15 cellular contexts compared by ENCODE assay signal in the genomic region with DNA sequence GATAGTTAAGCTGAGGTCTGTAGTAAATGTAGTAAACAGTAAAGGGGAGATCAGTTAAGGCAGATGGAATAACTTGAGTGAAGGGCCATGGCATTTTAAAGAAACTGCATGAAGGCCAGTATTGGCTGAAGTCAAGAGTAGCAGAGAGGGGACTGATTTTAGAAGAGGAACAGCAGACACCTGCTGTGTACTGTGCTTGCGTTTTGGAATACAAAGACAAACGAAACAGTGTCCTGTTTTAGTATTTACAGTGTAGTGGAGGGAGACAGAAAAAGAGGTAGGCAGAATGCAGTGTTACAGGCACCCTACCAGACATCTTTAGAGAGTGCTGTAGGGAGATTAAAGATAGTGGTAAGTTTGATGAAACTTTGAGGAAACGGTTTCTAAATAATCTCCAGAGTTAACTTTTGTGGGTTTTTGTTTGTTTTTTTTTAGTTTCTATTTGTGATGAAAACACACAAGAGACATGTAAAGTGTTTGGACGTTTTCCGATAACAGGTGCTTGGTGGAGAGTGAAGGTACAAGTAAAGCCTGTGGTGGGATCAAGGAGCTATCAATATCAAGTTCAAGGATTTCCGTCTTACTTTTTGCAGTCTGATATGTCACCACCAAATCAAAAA. TPM values are rescaled to one million over a fixed set of nuclear protein-coding genes. Genes with fewer than 3 reads are reported as not detected.
DNase-seq lines count a peak whose midpoint lies in the region; ATAC-seq and TF ChIP-seq lines count a peak whose summit lies in the region.
"Had no signal": no experiment of that assay in that cellular context is flagged by ENCODE, and none has a peak within 500 bp of the region (broad histone marks: within the 10 kb centered on the region; RNA-seq: fewer than 3 reads in every experiment).

No MANE protein-coding gene starts in this region.

- H3K4me2 ChIP-seq in OCI-LY1 (ENCODE audit: low read length): peak overlapping the region; percentile 70

- H3F3A ChIP-seq in OCI-LY1 (ENCODE audit: insufficient read depth, low read length): no peaks in the 10 kb centered on the region; the same call in 1 of the 2 replicates

- H3K36me3 ChIP-seq in OCI-LY1 (ENCODE audit: insufficient read depth, low read length): peaks cover 9% of the 10 kb centered on the region; the same call in 1 of the 2 replicates
- H3K36me3 ChIP-seq: Peyer's patch had no signal

- no peak for ATAC-seq in activated CD8-positive, alpha-beta memory T cell treated with anti-CD3 and anti-CD28 coated beads, Interleukin-2, amount 10 ng/mL, durations not matched to agents 7 days and 5 days
- peak; percentile 11 for ATAC-seq in central memory CD8-positive, alpha-beta T cell (replicated peaks; ENCODE audit: extremely low read depth, poor library complexity, severe bottlenecking)
- no peak for ATAC-seq in stimulated activated memory B cell treated with anti-CD40 and anti-IgM and Interleukin-4, amounts not matched to agents 10 μg/mL and 1 μg/mL and 100 μg/mL, for 72 hours
- ATAC-seq: gastroesophageal sphincter, left cardiac atrium had no signal

- peaks cover 52% of the 10 kb centered on the region for H3K36me3 Mint-ChIP-seq in activated CD8-positive, alpha-beta memory T cell treated with anti-CD3 and anti-CD28 coated beads, Interleukin-2, amount 10 ng/mL, durations not matched to agents 7 days and 5 days
- H3K36me3 Mint-ChIP-seq in central memory CD8-positive, alpha-beta T cell (ENCODE audit: insufficient read depth): peaks cover 51% of the 10 kb centered on the region
- peaks cover 34% of the 10 kb centered on the region for H3K36me3 Mint-ChIP-seq in stimulated activated memory B cell treated with anti-CD40 and anti-IgM and Interleukin-4, amounts not matched to agents 10 μg/mL and 1 μg/mL and 100 μg/mL, for 72 hours

- peak overlapping the region; percentile 100 for H3K4me3 Mint-ChIP-seq in activated CD8-positive, alpha-beta memory T cell treated with anti-CD3 and anti-CD28 coated beads, Interleukin-2, amount 10 ng/mL, durations not matched to agents 7 days and 5 days
- H3K4me3 Mint-ChIP-seq in central memory CD8-positive, alpha-beta T cell: peak overlapping the region; percentile 99
- peak overlapping the region; percentile 2 for H3K4me3 Mint-ChIP-seq in stimulated activated memory B cell treated with anti-CD40 and anti-IgM and Interleukin-4, amounts not matched to agents 10 μg/mL and 1 μg/mL and 100 μg/mL, for 72 hours

- H3K4me1 Mint-ChIP-seq in activated CD8-positive, alpha-beta memory T cell treated with anti-CD3 and anti-CD28 coated beads, Interleukin-2, amount 10 ng/mL, durations not matched to agents 7 days and 5 days: peaks cover 52% of the 10 kb centered on the region
- peaks cover 51% of the 10 kb centered on the region for H3K4me1 Mint-ChIP-seq in central memory CD8-positive, alpha-beta T cell
- peaks cover 30% of the 10 kb centered on the region for H3K4me1 Mint-ChIP-seq in stimulated activated memory B cell treated with anti-CD40 and anti-IgM and Interleukin-4, amounts not matched to agents 10 μg/mL and 1 μg/mL and 100 μg/mL, for 72 hours

- no peak overlapping the region for H2AFZ ChIP-seq in OCI-LY1 (ENCODE audit: low read length)

- peak overlapping the region; percentile 34 for H3K27ac ChIP-seq in OCI-LY1 (ENCODE audit: low read depth, low read length, poor library complexity, severe bottlenecking)
- H3K27ac ChIP-seq: gastroesophageal sphincter had no signal

- H3K9me3 ChIP-seq in OCI-LY1 (ENCODE audit: low read length): no peaks in the 10 kb centered on the region
- H3K9me3 ChIP-seq: gastroesophageal sphincter, Peyer's patch had no signal

- H3K79me2 ChIP-seq in OCI-LY1 (ENCODE audit: insufficient read depth, low read length): no peaks in the 10 kb centered on the region

- no peaks in the 10 kb centered on the region for H4K20me1 ChIP-seq in OCI-LY1 (ENCODE audit: insufficient read depth, low read length)

- no peaks in the 10 kb centered on the region for H3K9me3 Mint-ChIP-seq in activated CD8-positive, alpha-beta memory T cell treated with anti-CD3 and anti-CD28 coated beads, Interleukin-2, amount 10 ng/mL, durations not matched to agents 7 days and 5 days (ENCODE audit: low read depth)
- H3K9me3 Mint-ChIP-seq in central memory CD8-positive, alpha-beta T cell: no peaks in the 10 kb centered on the region
- no peaks in the 10 kb centered on the region for H3K9me3 Mint-ChIP-seq in stimulated activated memory B cell treated with anti-CD40 and anti-IgM and Interleukin-4, amounts not matched to agents 10 μg/mL and 1 μg/mL and 100 μg/mL, for 72 hours

- H3K27me3 Mint-ChIP-seq in activated CD8-positive, alpha-beta memory T cell treated with anti-CD3 and anti-CD28 coated beads, Interleukin-2, amount 10 ng/mL, durations not matched to agents 7 days and 5 days: no peaks in the 10 kb centered on the region
- no peaks in the 10 kb centered on the region for H3K27me3 Mint-ChIP-seq in central memory CD8-positive, alpha-beta T cell
- H3K27me3 Mint-ChIP-seq in stimulated activated memory B cell treated with anti-CD40 and anti-IgM and Interleukin-4, amounts not matched to agents 10 μg/mL and 1 μg/mL and 100 μg/mL, for 72 hours: no peaks in the 10 kb centered on the region

- CTCF ChIA-PET in activated CD8-positive, alpha-beta memory T cell treated with anti-CD3 and anti-CD28 coated beads, Interleukin-2, amount 10 ng/mL, durations not matched to agents 7 days and 5 days (lab: Charles Lee): interaction anchor here (1.0 to 3.4 kb wide), 6 partner anchors 21 to 72 kb away, joined by 3 to 17 read pairs (median 4); no protein-coding TSS in a partner anchor

- no peak for DNase-seq in activated CD8-positive, alpha-beta memory T cell treated with anti-CD3 and anti-CD28 coated beads, Interleukin-2, amount 10 ng/mL, durations not matched to agents 7 days and 5 days
- DNase-seq in activated CD8-positive, alpha-beta memory T cell treated with anti-CD3 and anti-CD28 coated beads for 24 hours: no peak
- DNase-seq in central memory CD8-positive, alpha-beta T cell (ENCODE audit: low spot score in 2 of 2): no peak
- DNase-seq in NCI-H1694 treated with DMSO at 0.1 percent for 48 hours (lab: John Stamatoyannopoulos, UW): no peak
- no peak for DNase-seq in NCI-H82 treated with DMSO at 0.1 percent for 48 hours (lab: John Stamatoyannopoulos, UW; ENCODE audit: unreplicated experiment)
- DNase-seq in occipital lobe (lab: John Stamatoyannopoulos, UW): no peak
- DNase-seq: cortex of kidney; left cardiac atrium; NCI-H2081; Peyer's patch; posterior cingulate gyrus; stimulated activated CD4-positive, alpha-beta T cell treated with anti-CD3 and anti-CD28 coated beads, Interleukin-2, amount 100 ng/mL, for 24 hours had no signal

- H3K9ac ChIP-seq in OCI-LY1 (ENCODE audit: low read length): peak overlapping the region; percentile 37; the same call in 1 of the 2 replicates

- no peaks in the 10 kb centered on the region for H3K27me3 ChIP-seq in OCI-LY1 (ENCODE audit: insufficient read depth, low read length)
- H3K27me3 ChIP-seq: gastroesophageal sphincter, Peyer's patch had no signal

- TF ChIP-seq CTCF in OCI-LY1 (IDR thresholded peaks at IDR 0.05; ENCODE audit: low read length): no peak

- H3K9me2 ChIP-seq in OCI-LY1 (ENCODE audit: low read depth, low read length): no peaks in the 10 kb centered on the region

- peak overlapping the region; percentile 100 for H3K27ac Mint-ChIP-seq in activated CD8-positive, alpha-beta memory T cell treated with anti-CD3 and anti-CD28 coated beads, Interleukin-2, amount 10 ng/mL, durations not matched to agents 7 days and 5 days
- peak overlapping the region; percentile 98 for H3K27ac Mint-ChIP-seq in central memory CD8-positive, alpha-beta T cell (ENCODE audit: low read depth)
- H3K27ac Mint-ChIP-seq in stimulated activated memory B cell treated with anti-CD40 and anti-IgM and Interleukin-4, amounts not matched to agents 10 μg/mL and 1 μg/mL and 100 μg/mL, for 72 hours: peak overlapping the region; percentile 20

- peaks cover 32% of the 10 kb centered on the region for H3K4me1 ChIP-seq in OCI-LY1 (ENCODE audit: insufficient read depth, low read length, severe bottlenecking)

- H3K4me3 ChIP-seq in OCI-LY1 (ENCODE audit: low read depth, low read length, poor library complexity, severe bottlenecking): peak overlapping the region; percentile 72
- H3K4me3 ChIP-seq: gastroesophageal sphincter had no signal

RNA-seq across cellular contexts. Expression of gene HELB, which starts 2.1 kb away (rescaled TPM):
- 10 to 100 TPM; 19.1 to 34.6 TPM for total RNA-seq in activated CD8-positive, alpha-beta memory T cell treated with anti-CD3 and anti-CD28 coated beads, Interleukin-2, amount 10 ng/mL, durations not matched to agents 7 days and 5 days
- total RNA-seq in occipital lobe: 9.0 TPM

Comparison
In these comparisons a context has a peak if more than half of its experiments do, and no peak if none do; other contexts are left out.
1. H3K27ac Mint-ChIP-seq: peak in every context shown above with its lines; median percentile 100 in activated CD8-positive, alpha-beta memory T cell treated with anti-CD3 and anti-CD28 coated beads, Interleukin-2, amount 10 ng/mL, durations not matched to agents 7 days and 5 days; 98 in central memory CD8-positive, alpha-beta T cell; 20 in stimulated activated memory B cell treated with anti-CD40 and anti-IgM and Interleukin-4, amounts not matched to agents 10 μg/mL and 1 μg/mL and 100 μg/mL, for 72 hours.
2. H3K4me3 Mint-ChIP-seq: peak in every context shown above with its lines; median percentile 100 in activated CD8-positive, alpha-beta memory T cell treated with anti-CD3 and anti-CD28 coated beads, Interleukin-2, amount 10 ng/mL, durations not matched to agents 7 days and 5 days; 99 in central memory CD8-positive, alpha-beta T cell; 2 in stimulated activated memory B cell treated with anti-CD40 and anti-IgM and Interleukin-4, amounts not matched to agents 10 μg/mL and 1 μg/mL and 100 μg/mL, for 72 hours.